ENCODE assay signal across 21 cellular contexts in genomic region chr1:96464159-96464558, GRCh38.
DNase-seq lines count a peak whose midpoint lies in the region; ATAC-seq, FAIRE-seq and TF ChIP-seq lines count a peak whose summit lies in the region.
"Had no signal": no experiment of that assay in that cellular context is flagged by ENCODE, and none has a peak within 500 bp of the region (broad histone marks: within the 10 kb centered on the region; RNA-seq: fewer than 3 reads in every experiment).

No MANE protein-coding gene starts in this region.

- no peak overlapping the region for H3K27ac ChIP-seq in GM23338 (ENCODE audit: low read depth)
- H3K27ac ChIP-seq in neural progenitor cell, result no peak overlapping the region
- H3K27ac ChIP-seq: A549, BLaER1, C4-2B, GM23248 had no signal

- H3K9me3 ChIP-seq in neural progenitor cell (ENCODE audit: low read depth), result no peaks in the 10 kb centered on the region
- H3K9me3 ChIP-seq: A549, BLaER1, Caco-2 had no signal

- H3K9ac ChIP-seq in neural progenitor cell, result no peak overlapping the region
- H3K9ac ChIP-seq: BLaER1, GM23248 had no signal

- H3K79me2 ChIP-seq in GM23338 (replicated peaks; ENCODE audit: insufficient read depth), result no peaks in the 10 kb centered on the region
- H3K79me2 ChIP-seq in neural progenitor cell (ENCODE audit: low read depth), result no peaks in the 10 kb centered on the region

- H3K9me3 Mint-ChIP-seq in GM23338 (peaks cover 6% of the 10 kb centered on the region; the same call in 2 of the 3 replicates), neural progenitor cell (peaks cover 5% of the 10 kb centered on the region)

- no peak for TF ChIP-seq CTCF in GM23338 (conservative IDR thresholded peaks at IDR 0.05; ENCODE audit: low read depth in 2 of 2)
- TF ChIP-seq CTCF in fibroblast of the aortic adventitia (IDR thresholded peaks at IDR 0.05; ENCODE audit: insufficient read depth, low read length), result no peak
- no peak for TF ChIP-seq CTCF in neural progenitor cell (IDR thresholded peaks at IDR 0.05)

- H3K4me1 ChIP-seq in GM23338 (ENCODE audit: insufficient read depth) (peaks cover 58% of the 10 kb centered on the region), neural progenitor cell (peaks cover 17% of the 10 kb centered on the region)
- H3K4me1 ChIP-seq: A549, BLaER1, Caco-2 had no signal

- H3K36me3 Mint-ChIP-seq in GM23338 (ENCODE audit: low read depth) (peaks cover 7% of the 10 kb centered on the region), neural progenitor cell (peaks cover 1% of the 10 kb centered on the region)
- H3K36me3 Mint-ChIP-seq: CD4-positive, CD25-positive, alpha-beta regulatory T cell; CD8-positive, alpha-beta T cell had no signal

- H3K27ac Mint-ChIP-seq in GM23338 (no peak overlapping the region), neural progenitor cell (no peak overlapping the region)
- H3K27ac Mint-ChIP-seq: B cell; CD4-positive, CD25-positive, alpha-beta regulatory T cell; CD8-positive, alpha-beta T cell had no signal

- H3K4me3 Mint-ChIP-seq in GM23338, result no peak overlapping the region
- H3K4me3 Mint-ChIP-seq in neural progenitor cell, result no peak overlapping the region
- H3K4me3 Mint-ChIP-seq: B cell; CD4-positive, CD25-positive, alpha-beta regulatory T cell; CD8-positive, alpha-beta T cell had no signal

- peak overlapping the region; percentile 14; the same call in 1 of the 2 replicates for H3K4me3 ChIP-seq in GM23338
- no peak overlapping the region for H3K4me3 ChIP-seq in fibroblast of the aortic adventitia (ENCODE audit: low read depth, low read length)
- no peak overlapping the region for H3K4me3 ChIP-seq in neural progenitor cell
- H3K4me3 ChIP-seq: A549, BLaER1, GM23248 had no signal

- no peaks in the 10 kb centered on the region for H3K9me2 ChIP-seq in GM23338 (ENCODE audit: insufficient read depth)

- H3K27me3 ChIP-seq in GM23338 (ENCODE audit: insufficient read depth), result no peaks in the 10 kb centered on the region; the same call in 1 of the 2 replicates
- H3K27me3 ChIP-seq in neural progenitor cell, result no peaks in the 10 kb centered on the region
- H3K27me3 ChIP-seq: BLaER1 had no signal

- TF ChIP-seq POLR2A in GM12891 (IDR thresholded peaks at IDR 0.05; ENCODE audit: low read depth, low read length), result no peak

- H2AFZ ChIP-seq in GM23338 (no peak overlapping the region), neural progenitor cell (replicated peaks) (no peak overlapping the region)
- H2AFZ ChIP-seq: GM23248 had no signal

- no peak for FAIRE-seq in GM12891 (lab: Jason Lieb, UNC)
- FAIRE-seq: A549, G401.6, H54 had no signal

- H4K20me1 ChIP-seq in GM23338 (replicated peaks; ENCODE audit: insufficient read depth), result no peaks in the 10 kb centered on the region
- no peaks in the 10 kb centered on the region for H4K20me1 ChIP-seq in neural progenitor cell (ENCODE audit: low read depth)
- H4K20me1 ChIP-seq: BLaER1 had no signal

- H3K4me2 ChIP-seq in GM23338, result peak overlapping the region; percentile 50
- peak overlapping the region; percentile 37 for H3K4me2 ChIP-seq in neural progenitor cell
- H3K4me2 ChIP-seq: A549, BLaER1 had no signal

- peak; percentile 50; the same call in 2 of the 3 replicates for ATAC-seq in GM23338
- no peak for ATAC-seq in GM21381 (IDR thresholded peaks at IDR 0.05; ENCODE audit: unreplicated experiment)
- ATAC-seq in HG03039 (IDR thresholded peaks at IDR 0.05; ENCODE audit: unreplicated experiment), result no peak
- ATAC-seq: A549; CD8-positive, alpha-beta T cell; HCT116 had no signal

- peaks cover 6% of the 10 kb centered on the region for H3K27me3 Mint-ChIP-seq in GM23338 (ENCODE audit: insufficient read depth, low read depth, poor library complexity)
- no peaks in the 10 kb centered on the region for H3K27me3 Mint-ChIP-seq in neural progenitor cell (ENCODE audit: insufficient read depth, low read depth)
- H3K27me3 Mint-ChIP-seq: B cell; CD4-positive, CD25-positive, alpha-beta regulatory T cell had no signal

- H3K36me3 ChIP-seq in GM23338 (ENCODE audit: insufficient read depth), result no peaks in the 10 kb centered on the region
- no peaks in the 10 kb centered on the region for H3K36me3 ChIP-seq in neural progenitor cell
- H3K36me3 ChIP-seq: BLaER1 had no signal

- DNase-seq in GM23338 (ENCODE audit: low spot score) (peak; percentile 42), astrocyte of the hippocampus (ENCODE audit: low read depth, low spot score) (peak; percentile 12), fibroblast of the aortic adventitia (ENCODE audit: low read depth) (peak; percentile 49), neural progenitor cell (ENCODE audit: low spot score) (peak; percentile 13), GM12891 (ENCODE audit: insufficient read length, low spot score) (no peak)
- DNase-seq: 8988T; Caco-2; CD4-positive, CD25-positive, alpha-beta regulatory T cell; CD8-positive, alpha-beta T cell; DMS153; DND-41; GM23248 had no signal

- peaks cover 50% of the 10 kb centered on the region for H3K4me1 Mint-ChIP-seq in GM23338
- peaks cover 21% of the 10 kb centered on the region for H3K4me1 Mint-ChIP-seq in neural progenitor cell
- H3K4me1 Mint-ChIP-seq: B cell; CD4-positive, CD25-positive, alpha-beta regulatory T cell had no signal

- H3F3A ChIP-seq in GM23338 (replicated peaks; ENCODE audit: low read depth) (no peaks in the 10 kb centered on the region), neural progenitor cell (ENCODE audit: low read depth) (no peaks in the 10 kb centered on the region)

TF ChIP-seq in GM23338, 12 proteins besides CTCF, POLR2A, EP300 and RAD21:
- TF ChIP-seq NANOG (IDR thresholded peaks at IDR 0.05; ENCODE audit: borderline replicate concordance) (peak; percentile 53; the same call in 1 of the 2 replicates), EZH2 (IDR thresholded peaks at IDR 0.05; ENCODE audit: low read depth, unreplicated experiment) (no peak)

TF ChIP-seq in GM12891, 5 proteins besides CTCF, POLR2A, EP300 and RAD21:
- TF ChIP-seq PAX5 (IDR thresholded peaks at IDR 0.05; ENCODE audit: insufficient read depth, low read length, severe bottlenecking), result no peak
- no peak for TF ChIP-seq TAF1 (IDR thresholded peaks at IDR 0.05; ENCODE audit: low read depth, low read length)
- TF ChIP-seq SPI1 (IDR thresholded peaks at IDR 0.05; ENCODE audit: low read depth, low read length), result no peak
- no peak for TF ChIP-seq POU2F2 (IDR thresholded peaks at IDR 0.05; ENCODE audit: low read depth, low read length)
- TF ChIP-seq POLR2AphosphoS5 (IDR thresholded peaks at IDR 0.05; ENCODE audit: low read depth, low read length), result no peak
